In the genomic region with DNA sequence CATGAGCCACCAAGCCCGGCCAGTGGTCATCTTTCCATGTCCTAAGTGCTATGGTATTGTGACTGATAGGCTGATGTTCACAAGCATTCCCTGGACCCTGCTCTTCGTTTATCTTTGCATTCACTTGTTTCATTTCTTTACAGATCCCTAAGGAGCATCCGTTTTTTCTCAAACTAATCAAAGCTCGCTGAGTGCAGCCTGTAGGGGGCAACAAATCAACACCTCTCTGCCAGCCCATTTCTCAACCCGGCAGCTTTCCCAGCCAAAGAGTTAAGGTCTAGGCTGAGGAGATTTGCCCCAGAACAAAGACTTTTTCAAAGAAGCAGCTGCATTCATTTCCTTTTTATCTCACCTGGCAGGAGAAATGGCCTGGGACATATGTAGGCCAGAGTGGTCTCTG, we compare ENCODE assay signal across 14 cellular contexts. TPM values are rescaled to one million over a fixed set of nuclear protein-coding genes. Genes with fewer than 3 reads are reported as not detected.
DNase-seq lines count a peak whose midpoint lies in the region; ATAC-seq and TF ChIP-seq lines count a peak whose summit lies in the region.
"Had no signal": no experiment of that assay in that cellular context is flagged by ENCODE, and none has a peak within 500 bp of the region (broad histone marks: within the 10 kb centered on the region; RNA-seq: fewer than 3 reads in every experiment).

No MANE protein-coding gene starts in this region.

- no peak overlapping the region for H3K4me3 Mint-ChIP-seq in T-helper 17 cell

- peaks cover 12% of the 10 kb centered on the region for H3K4me1 Mint-ChIP-seq in T-helper 17 cell

- DNase-seq in AG09309 (ENCODE audit: low read depth) (no peak), GM23248 (peak; percentile 25), RPMI8226 (peak; percentile 36), hepatocyte (ENCODE audit: low spot score) (no peak), GF-D8 (lab: John Stamatoyannopoulos, UW) (no peak), T-helper 17 cell (no peak), GM03348 (ENCODE audit: low spot score) (no peak)
- DNase-seq in stimulated activated naive CD4-positive, alpha-beta T cell (lab: John Stamatoyannopoulos, UW): no peak
- DNase-seq: mesenchymal stem cell, NCI-H1092 treated with DMSO at 0.1 percent for 48 hours, T-helper 9 cell had no signal

- H3K79me2 ChIP-seq in GM23248 (ENCODE audit: insufficient read depth) (no peaks in the 10 kb centered on the region), hepatocyte (no peaks in the 10 kb centered on the region)

- H3K4me1 ChIP-seq in GM23248 (ENCODE audit: insufficient read depth): peaks cover 4% of the 10 kb centered on the region
- peaks cover 4% of the 10 kb centered on the region for H3K4me1 ChIP-seq in hepatocyte (ENCODE audit: insufficient read depth)
- H3K4me1 ChIP-seq: breast epithelium had no signal

- TF ChIP-seq CTCF in AG09309 (IDR thresholded peaks at IDR 0.05; ENCODE audit: control insufficient read depth, insufficient read depth, low read depth, low read length, missing control alignments) (peak; percentile 27), hepatocyte (IDR thresholded peaks at IDR 0.05; ENCODE audit: poor library complexity) (peak; percentile 13)

- H3K9me2 ChIP-seq in GM23248 (ENCODE audit: insufficient read depth) (no peaks in the 10 kb centered on the region), hepatocyte (replicated peaks; ENCODE audit: insufficient read depth) (no peaks in the 10 kb centered on the region)

- no peaks in the 10 kb centered on the region for H3K36me3 Mint-ChIP-seq in T-helper 17 cell (ENCODE audit: low read depth)

- H4K20me1 ChIP-seq in GM23248 (ENCODE audit: insufficient read depth): no peaks in the 10 kb centered on the region
- no peaks in the 10 kb centered on the region for H4K20me1 ChIP-seq in hepatocyte (ENCODE audit: insufficient read depth, poor library complexity, severe bottlenecking)

- no peak overlapping the region for H3K4me3 ChIP-seq in AG09309 (ENCODE audit: control insufficient read depth, low read depth, low read length)
- no peak overlapping the region for H3K4me3 ChIP-seq in GM23248
- H3K4me3 ChIP-seq in hepatocyte: no peak overlapping the region
- H3K4me3 ChIP-seq: breast epithelium, vagina had no signal

- H3K9me3 ChIP-seq in GM23248 (ENCODE audit: low read depth): no peaks in the 10 kb centered on the region
- H3K9me3 ChIP-seq in hepatocyte (ENCODE audit: low read depth): no peaks in the 10 kb centered on the region
- H3K9me3 ChIP-seq in T-helper 17 cell (ENCODE audit: control insufficient read depth, low read length, poor library complexity, severe bottlenecking): no peaks in the 10 kb centered on the region
- H3K9me3 ChIP-seq: breast epithelium, vagina had no signal

- H3F3A ChIP-seq in GM23248 (ENCODE audit: insufficient read depth): no peaks in the 10 kb centered on the region

- H3K27ac Mint-ChIP-seq in T-helper 17 cell: no peak overlapping the region

- H3K27ac ChIP-seq in GM23248 (no peak overlapping the region), hepatocyte (no peak overlapping the region)
- H3K27ac ChIP-seq: breast epithelium, vagina had no signal

- H3K27me3 ChIP-seq in GM23248 (replicated peaks; ENCODE audit: insufficient read depth) (no peaks in the 10 kb centered on the region), hepatocyte (no peaks in the 10 kb centered on the region)
- H3K27me3 ChIP-seq: breast epithelium, vagina had no signal

- H3K9ac ChIP-seq in GM23248: no peak overlapping the region

- ATAC-seq in T-helper 17 cell: no peak

- no peak overlapping the region for H3K4me2 ChIP-seq in GM23248 (ENCODE audit: unreplicated experiment)
- H3K4me2 ChIP-seq in hepatocyte: no peak overlapping the region

- H2AFZ ChIP-seq in GM23248 (no peak overlapping the region), hepatocyte (no peak overlapping the region)

- no peaks in the 10 kb centered on the region for H3K36me3 ChIP-seq in GM23248 (ENCODE audit: low read depth)
- no peaks in the 10 kb centered on the region for H3K36me3 ChIP-seq in hepatocyte (replicated peaks; ENCODE audit: insufficient read depth, low read depth)
- H3K36me3 ChIP-seq: breast epithelium, vagina had no signal

- WGBS in GM23248 (ENCODE audit: low coverage in 1 of 2, low lambda C conversion rate in 2 of 2, missing lambda C conversion rate in 2 of 2), 2 experiments: 33 to 51% methylated on average over 5 of the region's 5 CpGs
- 56% methylated on average over 5 of the region's 5 CpGs for WGBS in hepatocyte (ENCODE audit: low lambda C conversion rate, missing lambda C conversion rate)

- in situ Hi-C loops in GM23248 (cut with MboI): no loop called here

- H3K27me3 Mint-ChIP-seq in T-helper 17 cell: no peaks in the 10 kb centered on the region

RNA-seq across cellular contexts. Expression of gene SIRT4, which starts 12.1 kb away (rescaled TPM):
- total RNA-seq in GM23248 (2014; rRNA removed; shearing (Covaris generic)): not detected in 2 replicates
- polyA plus RNA-seq in GM23248 (2016; fragmentation: Nextera tagmentation; extraction: Ambion mirVana) (1.4 TPM in 2 replicates), hepatocyte (3.0 and 5.5 TPM in 2 replicates)
- total RNA-seq in hepatocyte (3.9 and 7.7 TPM in 2 replicates), T-helper 17 cell (1 to 10 TPM in 1 of 2 donors, under 1 TPM in 1; 0.45 to 1.4 TPM)
- total RNA-seq: vagina had no signal

RNA-seq across cellular contexts. Expression of gene PLA2G1B, which starts 13.4 kb away (rescaled TPM):
- total RNA-seq in GM23248 (2014; rRNA removed; shearing (Covaris generic)): not detected in 2 replicates
- polyA plus RNA-seq in GM23248 (2016; fragmentation: Nextera tagmentation; extraction: Ambion mirVana) (not detected in 2 replicates), hepatocyte (14.7 and 18.8 TPM in 2 replicates)
- total RNA-seq in hepatocyte (8.5 and 24.9 TPM in 2 replicates), T-helper 17 cell (not detected)
- total RNA-seq: breast epithelium, renal cortical epithelial cell, vagina had no signal

RNA-seq across cellular contexts. Expression of gene RNU4-1, which starts 21.2 kb away (rescaled TPM):
- not detected in 2 replicates for total RNA-seq in GM23248 (2014; rRNA removed; shearing (Covaris generic))
- polyA plus RNA-seq in GM23248 (2016; fragmentation: Nextera tagmentation; extraction: Ambion mirVana) (4.1 TPM in 1 of 2 replicates, not detected in the other), hepatocyte (not detected in 2 replicates)
- total RNA-seq in hepatocyte (under 0.01 TPM in 2 replicates), T-helper 17 cell (1,000 to 10,000 TPM; 2,168 to 2,286 TPM)

RNA-seq across cellular contexts. Expression of gene RNU4-2, which starts 22.5 kb away (rescaled TPM):
- total RNA-seq in GM23248 (2014; rRNA removed; shearing (Covaris generic)): under 0.01 TPM in 1 of 2 replicates, not detected in the other
- polyA plus RNA-seq in GM23248 (2016; fragmentation: Nextera tagmentation; extraction: Ambion mirVana) (4.0 and 6.9 TPM in 2 replicates), hepatocyte (not detected in 2 replicates)
- total RNA-seq in hepatocyte (under 0.01 TPM in 2 replicates), T-helper 17 cell (over 10,000 TPM; 12,026 to 15,039 TPM)

RNA-seq across cellular contexts. Expression of gene PXN, which starts 48.7 kb away (rescaled TPM):
- total RNA-seq in GM23248 (2014; rRNA removed; shearing (Covaris generic)): 63.7 and 87.2 TPM in 2 replicates
- polyA plus RNA-seq in GM23248 (2016; fragmentation: Nextera tagmentation; extraction: Ambion mirVana) (134 and 135 TPM in 2 replicates), hepatocyte (61.7 and 69.3 TPM in 2 replicates)
- total RNA-seq in hepatocyte (26.7 and 30.4 TPM in 2 replicates), T-helper 17 cell (100 to 1,000 TPM; 155 to 190 TPM)

Comparison
In these comparisons a context has a peak if more than half of its experiments do, and no peak if none do; other contexts are left out.
1. DNase-seq: peak in GM23248 (single experiment) and RPMI8226 (single experiment); none in AG09309 (single experiment), hepatocyte (single experiment), stimulated activated naive CD4-positive, alpha-beta T cell (0 of 6), GF-D8 (single experiment), T-helper 17 cell (0 of 3) and GM03348 (single experiment).
2. RNA of gene RNU4-1, which starts 21.2 kb away (total RNA-seq): 2,168 to 2,286 TPM in T-helper 17 cell; not detected in GM23248 and under 0.01 TPM in hepatocyte; every median in the first group is over 1,000 times any median in the second.